Comparison of ENCODE assay signal across 1 cellular context in the genomic region with DNA sequence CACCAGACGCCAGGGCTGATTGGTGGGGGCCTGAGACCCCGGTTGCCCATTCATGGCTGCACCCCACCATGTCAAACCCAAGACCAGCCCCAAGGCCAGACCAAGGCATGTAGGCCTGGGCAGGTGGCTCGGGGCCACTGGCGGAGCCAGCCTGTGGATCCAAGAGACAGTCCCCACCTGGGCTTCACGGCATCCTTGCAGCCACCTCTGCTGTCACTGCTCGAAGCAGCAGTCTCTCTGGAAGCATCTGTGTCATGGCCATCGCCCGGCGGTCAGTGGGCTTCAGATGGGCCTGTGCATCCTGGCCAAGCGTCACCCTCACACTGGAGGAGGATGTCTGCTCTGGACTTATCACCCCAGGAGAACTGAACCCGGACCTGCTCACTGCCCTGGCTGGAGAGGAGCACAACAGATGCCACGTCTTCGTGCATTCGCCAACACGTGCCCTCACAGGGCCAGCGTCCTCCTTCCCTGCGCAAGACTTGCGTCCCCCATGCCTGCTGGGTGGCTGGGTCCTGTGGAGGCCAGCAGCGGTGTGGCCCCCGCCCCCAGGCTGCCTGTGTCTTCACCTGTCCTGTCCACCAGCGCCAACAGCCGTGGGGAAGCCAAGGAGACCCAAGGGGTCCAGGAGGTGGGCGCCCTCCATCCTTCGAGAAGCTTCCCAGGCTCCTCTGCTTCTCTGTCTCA.
TF ChIP-seq lines count a peak whose summit lies in the region.

No MANE protein-coding gene starts in this region.

TF ChIP-seq in HepG2, 621 proteins besides CTCF, POLR2A, EP300 and RAD21:
- no peak for TF ChIP-seq FOXO1 (CRISPR knock-in tag; IDR thresholded peaks at IDR 0.05)
- TF ChIP-seq ZC3H13 (CRISPR knock-in tag; IDR thresholded peaks at IDR 0.05): peak; percentile 80; the same call in 1 of the 2 replicates
- TF ChIP-seq MEIS2 (CRISPR knock-in tag; IDR thresholded peaks at IDR 0.05): no peak
- TF ChIP-seq TCF12 (IDR thresholded peaks at IDR 0.05): no peak
- TF ChIP-seq TCF12 (CRISPR knock-in tag; IDR thresholded peaks at IDR 0.05): no peak
- TF ChIP-seq SP1 (IDR thresholded peaks at IDR 0.05): no peak
- TF ChIP-seq SP1 (CRISPR knock-in tag; IDR thresholded peaks at IDR 0.05): no peak
- peak; percentile 42 for TF ChIP-seq AGO2 (optimal IDR thresholded peaks at IDR 0.05; ENCODE audit: low read depth, low read length)
- TF ChIP-seq ZBTB21 (CRISPR knock-in tag; IDR thresholded peaks at IDR 0.05): no peak
- TF ChIP-seq CHD4 (IDR thresholded peaks at IDR 0.05; ENCODE audit: borderline replicate concordance, low read length): no peak
- TF ChIP-seq, protein P1, sequence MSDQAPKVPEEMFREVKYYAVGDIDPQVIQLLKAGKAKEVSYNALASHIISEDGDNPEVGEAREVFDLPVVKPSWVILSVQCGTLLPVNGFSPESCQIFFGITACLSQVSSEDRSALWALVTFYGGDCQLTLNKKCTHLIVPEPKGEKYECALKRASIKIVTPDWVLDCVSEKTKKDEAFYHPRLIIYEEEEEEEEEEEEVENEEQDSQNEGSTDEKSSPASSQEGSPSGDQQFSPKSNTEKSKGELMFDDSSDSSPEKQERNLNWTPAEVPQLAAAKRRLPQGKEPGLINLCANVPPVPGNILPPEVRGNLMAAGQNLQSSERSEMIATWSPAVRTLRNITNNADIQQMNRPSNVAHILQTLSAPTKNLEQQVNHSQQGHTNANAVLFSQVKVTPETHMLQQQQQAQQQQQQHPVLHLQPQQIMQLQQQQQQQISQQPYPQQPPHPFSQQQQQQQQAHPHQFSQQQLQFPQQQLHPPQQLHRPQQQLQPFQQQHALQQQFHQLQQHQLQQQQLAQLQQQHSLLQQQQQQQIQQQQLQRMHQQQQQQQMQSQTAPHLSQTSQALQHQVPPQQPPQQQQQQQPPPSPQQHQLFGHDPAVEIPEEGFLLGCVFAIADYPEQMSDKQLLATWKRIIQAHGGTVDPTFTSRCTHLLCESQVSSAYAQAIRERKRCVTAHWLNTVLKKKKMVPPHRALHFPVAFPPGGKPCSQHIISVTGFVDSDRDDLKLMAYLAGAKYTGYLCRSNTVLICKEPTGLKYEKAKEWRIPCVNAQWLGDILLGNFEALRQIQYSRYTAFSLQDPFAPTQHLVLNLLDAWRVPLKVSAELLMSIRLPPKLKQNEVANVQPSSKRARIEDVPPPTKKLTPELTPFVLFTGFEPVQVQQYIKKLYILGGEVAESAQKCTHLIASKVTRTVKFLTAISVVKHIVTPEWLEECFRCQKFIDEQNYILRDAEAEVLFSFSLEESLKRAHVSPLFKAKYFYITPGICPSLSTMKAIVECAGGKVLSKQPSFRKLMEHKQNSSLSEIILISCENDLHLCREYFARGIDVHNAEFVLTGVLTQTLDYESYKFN (CRISPR knock-in tag; conservative IDR thresholded peaks at IDR 0.05): no peak
- no peak for TF ChIP-seq SRF (IDR thresholded peaks at IDR 0.05; ENCODE audit: low read depth, low read length)
- no peak for TF ChIP-seq ZMAT5 (CRISPR knock-in tag; IDR thresholded peaks at IDR 0.05; ENCODE audit: borderline replicate concordance, low read depth)
